Comparison of ENCODE assay signal across 20 cellular contexts in genomic region chr2:240782886-240783818, GRCh38. TPM values are rescaled to one million over a fixed set of nuclear protein-coding genes. Genes with fewer than 3 reads are reported as not detected.
"Had no signal": no experiment of that assay in that cellular context is flagged by ENCODE, and none has a peak within 500 bp of the region (broad histone marks: within the 10 kb centered on the region; RNA-seq: fewer than 3 reads in every experiment).

No MANE protein-coding gene starts in this region.

- DNase-seq: activated CD4-positive, alpha-beta T cell treated with anti-CD3 and anti-CD28 coated beads, Interleukin-2, amount 50 U/mL, for 4 hours; activated CD8-positive, alpha-beta memory T cell treated with anti-CD3 and anti-CD28 coated beads, Interleukin-2, amount 50 U/mL, for 48 hours; activated naive CD4-positive, alpha-beta T cell treated with anti-CD3 and anti-CD28 coated beads, Interleukin-2, amount 10 ng/mL, durations not matched to agents 7 days and 5 days; activated naive CD8-positive, alpha-beta T cell treated with anti-CD3 and anti-CD28 coated beads, Interleukin-2, amount 50 U/mL, for 24 hours; activated T-cell treated with anti-CD3 and anti-CD28 coated beads, Interleukin-2, amount 50 U/mL, for 48 hours; body of pancreas; effector CD8-positive, alpha-beta T cell; erythroblast; foreskin fibroblast; kidney glomerular epithelial cell; stimulated activated CD4-positive, alpha-beta T cell treated with anti-CD3 and anti-CD28 coated beads, Interleukin-2, amount 100 ng/mL, for 24 hours; T1000; testis; trophoblast cell; uterus had no signal

- H3K36me3 ChIP-seq: cardiac muscle cell, prostate gland, uterus had no signal

- ATAC-seq: activated naive CD8-positive, alpha-beta T cell treated with anti-CD3 and anti-CD28 coated beads, Interleukin-2, amount 50 U/mL, for 24 hours; body of pancreas; WTC11 had no signal

- H3K9me3 ChIP-seq: body of pancreas, prostate gland, testis, uterus had no signal

- H3K4me1 ChIP-seq: body of pancreas, prostate gland, testis, uterus had no signal

- H3K27me3 ChIP-seq: body of pancreas, cardiac muscle cell, testis, uterus had no signal

- H3K27ac ChIP-seq: body of pancreas, cardiac muscle cell, prostate gland, skin epidermis, testis, uterus had no signal

- H3K4me3 ChIP-seq: body of pancreas, cardiac muscle cell, prostate gland, skin epidermis, uterus had no signal

RNA-seq across cellular contexts. Expression of gene KIF1A, which starts 36.9 kb away (rescaled TPM):
- total RNA-seq: fibroblast of lung had no signal
